ENCODE assay signal across 11 cellular contexts in genomic region chr6:30491963-30492616, GRCh38. TPM values are rescaled to one million over a fixed set of nuclear protein-coding genes. Genes with fewer than 3 reads are reported as not detected.
DNase-seq lines count a peak whose midpoint lies in the region; ATAC-seq, FAIRE-seq and TF ChIP-seq lines count a peak whose summit lies in the region.
"Had no signal": no experiment of that assay in that cellular context is flagged by ENCODE, and none has a peak within 500 bp of the region (broad histone marks: within the 10 kb centered on the region; RNA-seq: fewer than 3 reads in every experiment).

No MANE protein-coding gene starts in this region.

- no peak for ATAC-seq in CD4-positive, alpha-beta T cell (ENCODE audit: poor library complexity)
- ATAC-seq in HCT116 (no peak), psoas muscle (no peak), GM18861 (IDR thresholded peaks at IDR 0.05; ENCODE audit: unreplicated experiment) (no peak), HG02840 (IDR thresholded peaks at IDR 0.05; ENCODE audit: low FRiP score, unreplicated experiment) (no peak)

- TF ChIP-seq CTCF in CD4-positive, alpha-beta T cell (IDR thresholded peaks at IDR 0.05): no peak
- TF ChIP-seq CTCF in HCT116 (IDR thresholded peaks at IDR 0.05 in 2 of 3, conservative IDR thresholded peaks at IDR 0.05 in 1 of 3; ENCODE audit: borderline replicate concordance in 1 of 3, insufficient read depth in 1 of 3, low read depth in 2 of 3, low read length in 2 of 3): no peak
- TF ChIP-seq CTCF in psoas muscle (IDR thresholded peaks at IDR 0.05): no peak

- POLR2A ChIA-PET in CD4-positive, alpha-beta T cell (lab: Charles Lee): interaction anchor here (0.5 to 8.1 kb wide), 21 partner anchors 10 to 777 kb away, joined by 3 to 226 read pairs (median 7); partner anchors contain the start of genes ABCF1, GNL1, MRPS18B and PPP1R10
- POLR2A ChIA-PET in HCT116 (lab: Charles Lee): no interaction called here

- no peak overlapping the region for H3K9ac ChIP-seq in HCT116 (ENCODE audit: low read length)

- no TSS peak for BruUV-seq in HCT116 (replicated peaks; lab: Mats Ljungman, UMichigan)

- H3K4me1 Mint-ChIP-seq in CD4-positive, alpha-beta T cell (ENCODE audit: low read depth): peaks cover 86% of the 10 kb centered on the region
- H3K4me1 Mint-ChIP-seq in dendritic cell treated with granulocyte-macrophage colony-stimulating factor and Interleukin-4, amounts not matched to agents 40 ng/mL and 50 ng/mL, for 4 days (ENCODE audit: low read depth): peaks cover 74% of the 10 kb centered on the region

- peak overlapping the region; percentile 98 for H3K27ac Mint-ChIP-seq in CD4-positive, alpha-beta T cell
- H3K27ac Mint-ChIP-seq in dendritic cell treated with granulocyte-macrophage colony-stimulating factor and Interleukin-4, amounts not matched to agents 40 ng/mL and 50 ng/mL, for 4 days: peak overlapping the region; percentile 98

- H3K9me2 ChIP-seq in HCT116 (ENCODE audit: insufficient read depth): no peaks in the 10 kb centered on the region

- no peaks in the 10 kb centered on the region for H3K27me3 Mint-ChIP-seq in CD4-positive, alpha-beta T cell
- H3K27me3 Mint-ChIP-seq in dendritic cell treated with granulocyte-macrophage colony-stimulating factor and Interleukin-4, amounts not matched to agents 40 ng/mL and 50 ng/mL, for 4 days: no peaks in the 10 kb centered on the region

- H3K36me3 Mint-ChIP-seq in CD4-positive, alpha-beta T cell (ENCODE audit: low read depth): peaks cover 64% of the 10 kb centered on the region
- peaks cover 56% of the 10 kb centered on the region for H3K36me3 Mint-ChIP-seq in dendritic cell treated with granulocyte-macrophage colony-stimulating factor and Interleukin-4, amounts not matched to agents 40 ng/mL and 50 ng/mL, for 4 days (ENCODE audit: low read depth)

- 0 out of 2 replicates have a peak, but pooled peaks cover 6% of the 10 kb centered on the region for H4K20me1 ChIP-seq in HCT116 (ENCODE audit: insufficient read depth)

- TF ChIP-seq POLR2A in HCT116 (IDR thresholded peaks at IDR 0.05; ENCODE audit: borderline replicate concordance, extremely low read depth, insufficient read depth, insufficient read length): no peak

- FAIRE-seq in RCC 7860 (lab: Jason Lieb, UNC): no peak
- FAIRE-seq: D721Med had no signal

- H3K4me1 ChIP-seq in HCT116 (ENCODE audit: control insufficient read depth in 1 of 2, insufficient read depth in 2 of 2, low read length in 2 of 2): peaks cover 8 to 23% of the 10 kb centered on the region in 2 experiments
- H3K4me1 ChIP-seq in psoas muscle: no peaks in the 10 kb centered on the region

- H3K4me3 Mint-ChIP-seq in CD4-positive, alpha-beta T cell: peak overlapping the region; percentile 100
- H3K4me3 Mint-ChIP-seq in dendritic cell treated with granulocyte-macrophage colony-stimulating factor and Interleukin-4, amounts not matched to agents 40 ng/mL and 50 ng/mL, for 4 days: peak overlapping the region; percentile 97

- H3K27ac ChIP-seq in CD4-positive, alpha-beta T cell (ENCODE audit: low read depth, low read length): peak overlapping the region; percentile 65
- H3K27ac ChIP-seq in HCT116 (ENCODE audit: low read depth, low read length) (no peak overlapping the region), psoas muscle (no peak overlapping the region)
- H3K27ac ChIP-seq: cardiac muscle cell had no signal

- RAD21 ChIA-PET in HCT116 (lab: Charles Lee; ENCODE audit: low non-redundant PET in 1 of 2, low total read pairs in 2 of 2, uncharacterized antibody in 2 of 2, unreplicated experiment in 2 of 2): no interaction called here

- intact Hi-C loops in CD4-positive, alpha-beta T cell (cut with DNase I, micrococcal nuclease): loop anchor here in 1 of 2 experiments (2.0 kb wide), 1 partner anchor 17 kb away; no protein-coding TSS in a partner anchor
- intact Hi-C loops in HCT116 (cut with micrococcal nuclease) (no loop called here), psoas muscle (cut with DNase I) (loop anchor here in 1 of 2 donors (5.0 kb wide), 1 partner anchor 40 kb away; no protein-coding TSS in a partner anchor)
- intact Hi-C loops in dendritic cell treated with granulocyte-macrophage colony-stimulating factor and Interleukin-4, amounts not matched to agents 40 ng/mL and 50 ng/mL, for 4 days (cut with micrococcal nuclease): no loop called here

- H3K36me3 ChIP-seq in HCT116 (ENCODE audit: control insufficient read depth in 1 of 2, insufficient read depth in 2 of 2, low read length in 2 of 2) (peaks cover 8 to 15% of the 10 kb centered on the region in 2 experiments; a peak in 3 of 4 replicates), psoas muscle (ENCODE audit: insufficient read depth in 1 of 2, low read depth in 1 of 2) (peaks cover 0 to 30% of the 10 kb centered on the region in 2 donors)
- H3K36me3 ChIP-seq: cardiac muscle cell had no signal

- no peak for TF ChIP-seq RAD21 in HCT116 (IDR thresholded peaks at IDR 0.05; ENCODE audit: low read depth)

- H3K4me2 ChIP-seq in HCT116 (ENCODE audit: low read length): no peak overlapping the region

- no peak overlapping the region for H2AFZ ChIP-seq in HCT116 (ENCODE audit: low read depth, low read length, poor library complexity, severe bottlenecking)

- WGBS in psoas muscle, 3 donors: 74 to 82% (median 79%) methylated on average over 12 of the region's 12 CpGs

- no peak for DNase-seq in CD4-positive, alpha-beta T cell
- DNase-seq in HCT116 (ENCODE audit: low read depth, low spot score) (no peak), psoas muscle (no peak), COLO668 (lab: John Stamatoyannopoulos, UW; ENCODE audit: unreplicated experiment) (no peak), RCC 7860 (ENCODE audit: low spot score) (no peak)
- DNase-seq: NCI-H69 had no signal

- H3K4me3 ChIP-seq in HCT116 (replicated peaks in 1 of 2; ENCODE audit: low read depth in 1 of 2, low read length in 2 of 2) (no peak overlapping the region), psoas muscle (peak overlapping the region; percentile 71)
- H3K4me3 ChIP-seq: cardiac muscle cell had no signal

- CTCF ChIA-PET in CD4-positive, alpha-beta T cell (lab: Charles Lee): interaction anchor here (1.0 to 5.6 kb wide), 7 partner anchors 10 to 105 kb away, joined by 3 to 64 read pairs (median 11); no protein-coding TSS in a partner anchor
- CTCF ChIA-PET in HCT116 (lab: Charles Lee): no interaction called here

- no peaks in the 10 kb centered on the region for H3K27me3 ChIP-seq in CD4-positive, alpha-beta T cell (ENCODE audit: control insufficient read depth, insufficient read depth, low read length)
- H3K27me3 ChIP-seq in HCT116 (ENCODE audit: insufficient read depth, low read length) (no peaks in the 10 kb centered on the region), psoas muscle (ENCODE audit: insufficient read depth in 3 of 3, low read length in 2 of 3) (peaks cover 0 to 36% (median 0%) of the 10 kb centered on the region in 3 donors)

- no peaks in the 10 kb centered on the region for H3K9me3 Mint-ChIP-seq in CD4-positive, alpha-beta T cell
- no peaks in the 10 kb centered on the region for H3K9me3 Mint-ChIP-seq in dendritic cell treated with granulocyte-macrophage colony-stimulating factor and Interleukin-4, amounts not matched to agents 40 ng/mL and 50 ng/mL, for 4 days

- H3K9me3 ChIP-seq in CD4-positive, alpha-beta T cell (ENCODE audit: control insufficient read depth, low read length): no peaks in the 10 kb centered on the region
- H3K9me3 ChIP-seq in HCT116 (ENCODE audit: control insufficient read depth in 1 of 2, insufficient read depth in 1 of 2, low read depth in 1 of 2, low read length in 2 of 2) (no peaks in the 10 kb centered on the region), psoas muscle (no peaks in the 10 kb centered on the region)

- H3K79me2 ChIP-seq in HCT116 (ENCODE audit: insufficient read depth, low read length): peaks cover 21% of the 10 kb centered on the region

TF ChIP-seq in HCT116, 20 proteins besides CTCF, POLR2A, EP300 and RAD21:
- TF ChIP-seq JUND (IDR thresholded peaks at IDR 0.05) (no peak), MAX (IDR thresholded peaks at IDR 0.05) (no peak), ZFX (IDR thresholded peaks at IDR 0.05) (no peak), SP1 (IDR thresholded peaks at IDR 0.05; ENCODE audit: low read depth) (no peak), TCF7L2 (IDR thresholded peaks at IDR 0.05; ENCODE audit: borderline replicate concordance, extremely low read depth, insufficient read depth, insufficient read length) (no peak), POLR2AphosphoS5 (IDR thresholded peaks at IDR 0.05; ENCODE audit: low read depth, low read length) (0 out of 2 replicates have a peak, but pooled peaks have one; percentile 12), EGR1 (IDR thresholded peaks at IDR 0.05; ENCODE audit: low read depth) (no peak), SIN3A (IDR thresholded peaks at IDR 0.05; ENCODE audit: low read depth) (no peak)

RNA-seq across cellular contexts. Expression of gene HLA-E, which starts 2.8 kb away (rescaled TPM):
- 1,000 to 10,000 TPM; 1,136 to 1,173 TPM for total RNA-seq in CD4-positive, alpha-beta T cell
- 108 TPM for total RNA-seq in HCT116 (2021; ENCODE audit: unreplicated experiment)
- polyA plus RNA-seq in HCT116 (2012): 130 and 147 TPM in 2 replicates
- 100 to 1,000 TPM in 1 of 4 donors, 10 to 100 TPM in 3; 85.1 to 152 (median 92.4) TPM for total RNA-seq in psoas muscle
- polyA plus RNA-seq in psoas muscle: 100 to 1,000 TPM in 1 of 3 donors, 10 to 100 TPM in 2; 75.2 to 168 (median 98.5) TPM

Comparison
In these comparisons a context has a peak if more than half of its experiments do, and no peak if none do; other contexts are left out.
1. RNA of gene HLA-E, which starts 2.8 kb away (total RNA-seq): 1,136 to 1,173 TPM in CD4-positive, alpha-beta T cell; 108 TPM in HCT116 (single experiment) and 85.1 to 152 TPM in psoas muscle; every median in the first group is over 4 times any median in the second.